In the genomic region with DNA sequence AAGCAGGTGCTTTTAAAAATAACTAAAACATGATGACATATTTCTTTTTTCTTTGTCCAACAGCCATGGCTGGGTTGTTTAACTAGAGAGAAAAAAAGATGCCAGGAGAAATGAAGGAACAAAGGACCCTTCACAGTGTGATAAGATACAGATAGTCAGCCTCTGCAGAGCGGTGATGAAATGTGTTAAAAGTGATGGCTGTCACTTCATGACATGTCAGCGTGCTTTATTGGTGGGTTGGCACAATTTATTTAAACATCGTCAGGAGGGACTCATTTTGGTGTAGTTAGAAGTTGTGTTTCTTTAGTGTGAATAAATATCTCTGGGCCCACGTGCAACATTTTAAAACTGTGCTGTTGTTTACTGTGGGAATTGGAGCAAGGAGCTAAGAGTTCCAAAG, we compare ENCODE assay signal across 27 cellular contexts.
"Had no signal": no experiment of that assay in that cellular context is flagged by ENCODE, and none has a peak within 500 bp of the region (broad histone marks: within the 10 kb centered on the region; RNA-seq: fewer than 3 reads in every experiment).

No MANE protein-coding gene starts in this region.

- DNase-seq: hypothalamus; immature natural killer cell; kidney; left colon; left lung; midbrain; mucosa of descending colon; naive thymus-derived CD8-positive, alpha-beta T cell; ovary; right cardiac atrium; stimulated activated CD4-positive, alpha-beta T cell treated with anti-CD3 and anti-CD28 coated beads, Interleukin-12 subunit alpha, Interleukin-12 subunit beta, amount 100 ng/mL, for 4 hours; stimulated activated CD4-positive, alpha-beta T cell treated with anti-CD3 and anti-CD28 coated beads, Interleukin-15, amount 100 ng/mL, for 24 hours; stimulated activated CD4-positive, alpha-beta T cell treated with anti-CD3 and anti-CD28 coated beads, Interleukin-2, amount 100 ng/mL, for 24 hours; stimulated activated CD4-positive, alpha-beta T cell treated with anti-CD3 and anti-CD28 coated beads, Interleukin-4, amount 100 ng/mL, for 1 hour; stimulated activated naive B cell treated with anti-CD40 and anti-IgM and Interleukin-4, amounts not matched to agents 10 μg/mL and 1 μg/mL and 100 μg/mL, for 72 hours; stimulated activated naive CD8-positive, alpha-beta T cell treated with anti-CD3 and anti-CD28 coated beads, Interleukin-15, Interleukin-2, amounts not matched to agents 100 U/mL and 50 U/mL, for 24 hours; stomach; testis; thyroid gland; transverse colon; upper lobe of left lung had no signal

- H3K4me3 ChIP-seq: left lung, lung, mucosa of descending colon, ovary, skin epidermis, stomach, testis, thyroid gland, transverse colon, upper lobe of left lung, vagina had no signal

- H3K4me3 Mint-ChIP-seq: immature natural killer cell; naive thymus-derived CD8-positive, alpha-beta T cell; nephron; stimulated activated naive B cell treated with anti-CD40 and anti-IgM and Interleukin-4, amounts not matched to agents 10 μg/mL and 1 μg/mL and 100 μg/mL, for 72 hours had no signal

- H3K36me3 Mint-ChIP-seq: stimulated activated naive B cell treated with anti-CD40 and anti-IgM and Interleukin-4, amounts not matched to agents 10 μg/mL and 1 μg/mL and 100 μg/mL, for 72 hours had no signal

- H3K27me3 Mint-ChIP-seq: naive thymus-derived CD8-positive, alpha-beta T cell; stimulated activated naive B cell treated with anti-CD40 and anti-IgM and Interleukin-4, amounts not matched to agents 10 μg/mL and 1 μg/mL and 100 μg/mL, for 72 hours had no signal

- H3K4me1 ChIP-seq: left lung, stomach, testis, thyroid gland, transverse colon, upper lobe of left lung, vagina had no signal

- H3K27me3 ChIP-seq: left lung, ovary, stomach, testis, thyroid gland, transverse colon, upper lobe of left lung, vagina had no signal

- H3K27ac ChIP-seq: left lung, ovary, skin epidermis, stomach, testis, thyroid gland, transverse colon, upper lobe of left lung, vagina had no signal

- H3K4me1 Mint-ChIP-seq: nephron had no signal

- H3K36me3 ChIP-seq: left lung, ovary, stomach, thyroid gland, transverse colon, upper lobe of left lung, vagina had no signal

- H3K27ac Mint-ChIP-seq: immature natural killer cell; nephron; progenitor cell of endocrine pancreas; stimulated activated naive B cell treated with anti-CD40 and anti-IgM and Interleukin-4, amounts not matched to agents 10 μg/mL and 1 μg/mL and 100 μg/mL, for 72 hours had no signal

- ATAC-seq: left colon; left lung; mucosa of descending colon; naive thymus-derived CD8-positive, alpha-beta T cell; right cardiac atrium; sciatic nerve; stimulated activated naive B cell treated with anti-CD40 and anti-IgM and Interleukin-4, amounts not matched to agents 10 μg/mL and 1 μg/mL and 100 μg/mL, for 72 hours; stimulated activated naive CD8-positive, alpha-beta T cell treated with anti-CD3 and anti-CD28 coated beads, Interleukin-15, Interleukin-2, amounts not matched to agents 100 U/mL and 50 U/mL, for 24 hours had no signal

- H3K9me3 ChIP-seq: left lung, mucosa of descending colon, ovary, stomach, testis, thyroid gland, transverse colon, upper lobe of left lung, vagina had no signal

- H3K9me3 Mint-ChIP-seq: immature natural killer cell, nephron had no signal
